1 cellular context compared by ENCODE assay signal in genomic region chr3:57738406-57738805, GRCh38.
TF ChIP-seq lines count a peak whose summit lies in the region.

No MANE protein-coding gene starts in this region.

TF ChIP-seq in GM23338, 12 proteins besides CTCF, POLR2A, EP300 and RAD21:
- TF ChIP-seq ZNF331 (CRISPR knock-in tag; IDR thresholded peaks at IDR 0.05; ENCODE audit: low read depth) (no peak), NANOG (IDR thresholded peaks at IDR 0.05; ENCODE audit: borderline replicate concordance) (no peak), ZNF114 (CRISPR knock-in tag; IDR thresholded peaks at IDR 0.05) (no peak), STAT1 (IDR thresholded peaks at IDR 0.05; ENCODE audit: unreplicated experiment) (no peak), JUNB (IDR thresholded peaks at IDR 0.05; ENCODE audit: unreplicated experiment) (no peak), EZH2phosphoT487 (IDR thresholded peaks at IDR 0.05; ENCODE audit: unreplicated experiment) (no peak), POLR2AphosphoS5 (IDR thresholded peaks at IDR 0.05; ENCODE audit: low read depth) (no peak), CREB1 (CRISPR knock-in tag; IDR thresholded peaks at IDR 0.05; ENCODE audit: low read depth) (no peak), EZH2 (IDR thresholded peaks at IDR 0.05; ENCODE audit: low read depth, unreplicated experiment) (no peak)
- TF ChIP-seq, protein P1, sequence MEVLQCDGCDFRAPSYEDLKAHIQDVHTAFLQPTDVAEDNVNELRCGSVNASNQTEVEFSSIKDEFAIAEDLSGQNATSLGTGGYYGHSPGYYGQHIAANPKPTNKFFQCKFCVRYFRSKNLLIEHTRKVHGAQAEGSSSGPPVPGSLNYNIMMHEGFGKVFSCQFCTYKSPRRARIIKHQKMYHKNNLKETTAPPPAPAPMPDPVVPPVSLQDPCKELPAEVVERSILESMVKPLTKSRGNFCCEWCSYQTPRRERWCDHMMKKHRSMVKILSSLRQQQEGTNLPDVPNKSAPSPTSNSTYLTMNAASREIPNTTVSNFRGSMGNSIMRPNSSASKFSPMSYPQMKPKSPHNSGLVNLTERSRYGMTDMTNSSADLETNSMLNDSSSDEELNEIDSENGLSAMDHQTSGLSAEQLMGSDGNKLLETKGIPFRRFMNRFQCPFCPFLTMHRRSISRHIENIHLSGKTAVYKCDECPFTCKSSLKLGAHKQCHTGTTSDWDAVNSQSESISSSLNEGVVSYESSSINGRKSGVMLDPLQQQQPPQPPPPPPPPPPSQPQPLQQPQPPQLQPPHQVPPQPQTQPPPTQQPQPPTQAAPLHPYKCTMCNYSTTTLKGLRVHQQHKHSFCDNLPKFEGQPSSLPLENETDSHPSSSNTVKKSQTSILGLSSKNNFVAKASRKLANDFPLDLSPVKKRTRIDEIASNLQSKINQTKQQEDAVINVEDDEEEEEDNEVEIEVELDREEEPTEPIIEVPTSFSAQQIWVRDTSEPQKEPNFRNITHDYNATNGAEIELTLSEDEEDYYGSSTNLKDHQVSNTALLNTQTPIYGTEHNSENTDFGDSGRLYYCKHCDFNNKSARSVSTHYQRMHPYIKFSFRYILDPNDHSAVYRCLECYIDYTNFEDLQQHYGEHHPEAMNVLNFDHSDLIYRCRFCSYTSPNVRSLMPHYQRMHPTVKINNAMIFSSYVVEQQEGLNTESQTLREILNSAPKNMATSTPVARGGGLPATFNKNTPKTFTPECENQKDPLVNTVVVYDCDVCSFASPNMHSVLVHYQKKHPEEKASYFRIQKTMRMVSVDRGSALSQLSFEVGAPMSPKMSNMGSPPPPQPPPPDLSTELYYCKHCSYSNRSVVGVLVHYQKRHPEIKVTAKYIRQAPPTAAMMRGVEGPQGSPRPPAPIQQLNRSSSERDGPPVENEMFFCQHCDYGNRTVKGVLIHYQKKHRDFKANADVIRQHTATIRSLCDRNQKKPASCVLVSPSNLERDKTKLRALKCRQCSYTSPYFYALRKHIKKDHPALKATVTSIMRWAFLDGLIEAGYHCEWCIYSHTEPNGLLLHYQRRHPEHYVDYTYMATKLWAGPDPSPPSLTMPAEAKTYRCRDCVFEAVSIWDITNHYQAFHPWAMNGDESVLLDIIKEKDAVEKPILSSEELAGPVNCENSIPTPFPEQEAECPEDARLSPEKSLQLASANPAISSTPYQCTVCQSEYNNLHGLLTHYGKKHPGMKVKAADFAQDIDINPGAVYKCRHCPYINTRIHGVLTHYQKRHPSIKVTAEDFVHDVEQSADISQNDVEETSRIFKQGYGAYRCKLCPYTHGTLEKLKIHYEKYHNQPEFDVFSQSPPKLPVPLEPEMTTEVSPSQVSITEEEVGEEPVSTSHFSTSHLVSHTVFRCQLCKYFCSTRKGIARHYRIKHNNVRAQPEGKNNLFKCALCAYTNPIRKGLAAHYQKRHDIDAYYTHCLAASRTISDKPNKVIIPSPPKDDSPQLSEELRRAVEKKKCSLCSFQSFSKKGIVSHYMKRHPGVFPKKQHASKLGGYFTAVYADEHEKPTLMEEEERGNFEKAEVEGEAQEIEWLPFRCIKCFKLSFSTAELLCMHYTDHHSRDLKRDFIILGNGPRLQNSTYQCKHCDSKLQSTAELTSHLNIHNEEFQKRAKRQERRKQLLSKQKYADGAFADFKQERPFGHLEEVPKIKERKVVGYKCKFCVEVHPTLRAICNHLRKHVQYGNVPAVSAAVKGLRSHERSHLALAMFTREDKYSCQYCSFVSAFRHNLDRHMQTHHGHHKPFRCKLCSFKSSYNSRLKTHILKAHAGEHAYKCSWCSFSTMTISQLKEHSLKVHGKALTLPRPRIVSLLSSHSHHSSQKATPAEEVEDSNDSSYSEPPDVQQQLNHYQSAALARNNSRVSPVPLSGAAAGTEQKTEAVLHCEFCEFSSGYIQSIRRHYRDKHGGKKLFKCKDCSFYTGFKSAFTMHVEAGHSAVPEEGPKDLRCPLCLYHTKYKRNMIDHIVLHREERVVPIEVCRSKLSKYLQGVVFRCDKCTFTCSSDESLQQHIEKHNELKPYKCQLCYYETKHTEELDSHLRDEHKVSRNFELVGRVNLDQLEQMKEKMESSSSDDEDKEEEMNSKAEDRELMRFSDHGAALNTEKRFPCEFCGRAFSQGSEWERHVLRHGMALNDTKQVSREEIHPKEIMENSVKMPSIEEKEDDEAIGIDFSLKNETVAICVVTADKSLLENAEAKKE (CRISPR knock-in tag; IDR thresholded peaks at IDR 0.05) = no peak
- TF ChIP-seq, protein P2, sequence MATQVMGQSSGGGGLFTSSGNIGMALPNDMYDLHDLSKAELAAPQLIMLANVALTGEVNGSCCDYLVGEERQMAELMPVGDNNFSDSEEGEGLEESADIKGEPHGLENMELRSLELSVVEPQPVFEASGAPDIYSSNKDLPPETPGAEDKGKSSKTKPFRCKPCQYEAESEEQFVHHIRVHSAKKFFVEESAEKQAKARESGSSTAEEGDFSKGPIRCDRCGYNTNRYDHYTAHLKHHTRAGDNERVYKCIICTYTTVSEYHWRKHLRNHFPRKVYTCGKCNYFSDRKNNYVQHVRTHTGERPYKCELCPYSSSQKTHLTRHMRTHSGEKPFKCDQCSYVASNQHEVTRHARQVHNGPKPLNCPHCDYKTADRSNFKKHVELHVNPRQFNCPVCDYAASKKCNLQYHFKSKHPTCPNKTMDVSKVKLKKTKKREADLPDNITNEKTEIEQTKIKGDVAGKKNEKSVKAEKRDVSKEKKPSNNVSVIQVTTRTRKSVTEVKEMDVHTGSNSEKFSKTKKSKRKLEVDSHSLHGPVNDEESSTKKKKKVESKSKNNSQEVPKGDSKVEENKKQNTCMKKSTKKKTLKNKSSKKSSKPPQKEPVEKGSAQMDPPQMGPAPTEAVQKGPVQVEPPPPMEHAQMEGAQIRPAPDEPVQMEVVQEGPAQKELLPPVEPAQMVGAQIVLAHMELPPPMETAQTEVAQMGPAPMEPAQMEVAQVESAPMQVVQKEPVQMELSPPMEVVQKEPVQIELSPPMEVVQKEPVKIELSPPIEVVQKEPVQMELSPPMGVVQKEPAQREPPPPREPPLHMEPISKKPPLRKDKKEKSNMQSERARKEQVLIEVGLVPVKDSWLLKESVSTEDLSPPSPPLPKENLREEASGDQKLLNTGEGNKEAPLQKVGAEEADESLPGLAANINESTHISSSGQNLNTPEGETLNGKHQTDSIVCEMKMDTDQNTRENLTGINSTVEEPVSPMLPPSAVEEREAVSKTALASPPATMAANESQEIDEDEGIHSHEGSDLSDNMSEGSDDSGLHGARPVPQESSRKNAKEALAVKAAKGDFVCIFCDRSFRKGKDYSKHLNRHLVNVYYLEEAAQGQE (IDR thresholded peaks at IDR 0.05; ENCODE audit: unreplicated experiment) = no peak
- TF ChIP-seq, protein P3, sequence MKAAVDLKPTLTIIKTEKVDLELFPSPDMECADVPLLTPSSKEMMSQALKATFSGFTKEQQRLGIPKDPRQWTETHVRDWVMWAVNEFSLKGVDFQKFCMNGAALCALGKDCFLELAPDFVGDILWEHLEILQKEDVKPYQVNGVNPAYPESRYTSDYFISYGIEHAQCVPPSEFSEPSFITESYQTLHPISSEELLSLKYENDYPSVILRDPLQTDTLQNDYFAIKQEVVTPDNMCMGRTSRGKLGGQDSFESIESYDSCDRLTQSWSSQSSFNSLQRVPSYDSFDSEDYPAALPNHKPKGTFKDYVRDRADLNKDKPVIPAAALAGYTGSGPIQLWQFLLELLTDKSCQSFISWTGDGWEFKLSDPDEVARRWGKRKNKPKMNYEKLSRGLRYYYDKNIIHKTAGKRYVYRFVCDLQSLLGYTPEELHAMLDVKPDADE (IDR thresholded peaks at IDR 0.05) = no peak
TF ChIP-seq in GM23338: peak in this region for 0.
